1 cellular context compared by ENCODE assay signal in genomic region chr2:215277942-215278341, GRCh38.
TF ChIP-seq lines count a peak whose summit lies in the region.

No MANE protein-coding gene starts in this region.

TF ChIP-seq in HepG2, 621 proteins besides CTCF, POLR2A, EP300 and RAD21:
- no peak for TF ChIP-seq ZNF800 (CRISPR knock-in tag; IDR thresholded peaks at IDR 0.05)
- TF ChIP-seq ZNF446 (CRISPR knock-in tag; IDR thresholded peaks at IDR 0.05) = no peak
- no peak for TF ChIP-seq SMAD9 (CRISPR knock-in tag; IDR thresholded peaks at IDR 0.05)
- no peak for TF ChIP-seq MXD3 (CRISPR knock-in tag; IDR thresholded peaks at IDR 0.05)
- no peak for TF ChIP-seq FOXM1 (CRISPR knock-in tag; IDR thresholded peaks at IDR 0.05)
- TF ChIP-seq HIVEP1 (CRISPR knock-in tag; IDR thresholded peaks at IDR 0.05) = no peak
- no peak for TF ChIP-seq ZNF335 (CRISPR knock-in tag; IDR thresholded peaks at IDR 0.05)
- TF ChIP-seq ZNF883 (CRISPR knock-in tag; IDR thresholded peaks at IDR 0.05; ENCODE audit: not compliant biosample characterization) = no peak
- no peak for TF ChIP-seq SALL2 (CRISPR knock-in tag; IDR thresholded peaks at IDR 0.05)
- TF ChIP-seq ZNF746 (CRISPR knock-in tag; IDR thresholded peaks at IDR 0.05) = no peak
- no peak for TF ChIP-seq ZFP1 (CRISPR knock-in tag; IDR thresholded peaks at IDR 0.05)
- TF ChIP-seq ATM (IDR thresholded peaks at IDR 0.05; ENCODE audit: borderline replicate concordance) = no peak
- no peak for TF ChIP-seq AFF4 (CRISPR knock-in tag; IDR thresholded peaks at IDR 0.05)
- no peak for TF ChIP-seq GABPB1 (CRISPR knock-in tag; IDR thresholded peaks at IDR 0.05)
TF ChIP-seq in HepG2: peak in this region for 0.
